ENCODE assay signal across 12 cellular contexts in genomic region chr20:53748176-53748575, GRCh38.
DNase-seq lines count a peak whose midpoint lies in the region; ATAC-seq and TF ChIP-seq lines count a peak whose summit lies in the region.
"Had no signal": no experiment of that assay in that cellular context is flagged by ENCODE, and none has a peak within 500 bp of the region (broad histone marks: within the 10 kb centered on the region; RNA-seq: fewer than 3 reads in every experiment).

No MANE protein-coding gene starts in this region.

- no peaks in the 10 kb centered on the region for H3K9me2 ChIP-seq in hepatocyte (replicated peaks; ENCODE audit: insufficient read depth)

- no peak overlapping the region for H2AFZ ChIP-seq in hepatocyte

- no peaks in the 10 kb centered on the region for H3K36me3 Mint-ChIP-seq in activated CD4-positive, alpha-beta T cell treated with anti-CD3 and anti-CD28 coated beads, Interleukin-2, amount 10 ng/mL, durations not matched to agents 24 days and 14 days (ENCODE audit: low read depth)
- H3K36me3 Mint-ChIP-seq in activated CD4-positive, alpha-beta T cell treated with anti-CD3 and anti-CD28 coated beads for 36 hours (ENCODE audit: low read depth) = no peaks in the 10 kb centered on the region
- H3K36me3 Mint-ChIP-seq in stimulated activated naive B cell treated with anti-CD40 and anti-IgM and Interleukin-4, amounts not matched to agents 10 μg/mL and 1 μg/mL and 100 μg/mL, for 72 hours = no peaks in the 10 kb centered on the region

- no peaks in the 10 kb centered on the region for H3K9me3 ChIP-seq in hepatocyte (ENCODE audit: low read depth)
- H3K9me3 ChIP-seq in HAP-1 = no peaks in the 10 kb centered on the region
- no peaks in the 10 kb centered on the region for H3K9me3 ChIP-seq in upper lobe of left lung

- H3K79me2 ChIP-seq in hepatocyte = no peaks in the 10 kb centered on the region

- WGBS in hepatocyte (ENCODE audit: low lambda C conversion rate, missing lambda C conversion rate) = 85% methylated on average over 2 of the region's 2 CpGs
- WGBS in upper lobe of left lung, 2 donors = 87 to 88% methylated on average over 2 of the region's 2 CpGs

- CTCF ChIA-PET in activated CD4-positive, alpha-beta T cell treated with anti-CD3 and anti-CD28 coated beads for 36 hours (lab: Charles Lee) = interaction anchor here (0.5 to 1.9 kb wide), 2 partner anchors 9 to 10 kb away, joined by 4 to 6 read pairs; no protein-coding TSS in a partner anchor

- no peaks in the 10 kb centered on the region for H3K27me3 ChIP-seq in hepatocyte
- no peaks in the 10 kb centered on the region for H3K27me3 ChIP-seq in HAP-1 (ENCODE audit: low read depth)
- H3K27me3 ChIP-seq in upper lobe of left lung = no peaks in the 10 kb centered on the region
- H3K27me3 ChIP-seq: cardiac muscle cell had no signal

- H3K4me3 ChIP-seq in hepatocyte = no peak overlapping the region
- H3K4me3 ChIP-seq in HAP-1 = no peak overlapping the region
- no peak overlapping the region for H3K4me3 ChIP-seq in upper lobe of left lung
- H3K4me3 ChIP-seq: cardiac muscle cell had no signal

- TF ChIP-seq CTCF in hepatocyte (IDR thresholded peaks at IDR 0.05; ENCODE audit: poor library complexity) = no peak
- no peak for TF ChIP-seq CTCF in upper lobe of left lung (IDR thresholded peaks at IDR 0.05)

- H3K36me3 ChIP-seq in hepatocyte (replicated peaks; ENCODE audit: insufficient read depth, low read depth) (no peaks in the 10 kb centered on the region), HAP-1 (replicated peaks) (no peaks in the 10 kb centered on the region), upper lobe of left lung (no peaks in the 10 kb centered on the region)
- H3K36me3 ChIP-seq: cardiac muscle cell had no signal

- no peak for TF ChIP-seq EP300 in upper lobe of left lung (IDR thresholded peaks at IDR 0.05)

- no peaks in the 10 kb centered on the region for H3K27me3 Mint-ChIP-seq in activated CD4-positive, alpha-beta T cell treated with anti-CD3 and anti-CD28 coated beads, Interleukin-2, amount 10 ng/mL, durations not matched to agents 24 days and 14 days
- no peaks in the 10 kb centered on the region for H3K27me3 Mint-ChIP-seq in activated CD4-positive, alpha-beta T cell treated with anti-CD3 and anti-CD28 coated beads for 36 hours
- H3K27me3 Mint-ChIP-seq in stimulated activated naive B cell treated with anti-CD40 and anti-IgM and Interleukin-4, amounts not matched to agents 10 μg/mL and 1 μg/mL and 100 μg/mL, for 72 hours = no peaks in the 10 kb centered on the region

- POLR2A ChIA-PET in activated CD4-positive, alpha-beta T cell treated with anti-CD3 and anti-CD28 coated beads for 36 hours (lab: Charles Lee) = no interaction called here

- in situ Hi-C loops in HAP-1 (cut with MboI; ENCODE audit: low sequenced_read_pairs) = no loop called here

- no peak for ATAC-seq in activated CD4-positive, alpha-beta T cell treated with anti-CD3 and anti-CD28 coated beads for 36 hours
- ATAC-seq in stimulated activated naive B cell treated with anti-CD40 and anti-IgM and Interleukin-4, amounts not matched to agents 10 μg/mL and 1 μg/mL and 100 μg/mL, for 72 hours (replicated peaks) = no peak
- ATAC-seq in upper lobe of left lung (ENCODE audit: low FRiP score in 2 of 2) = no peak

- H3K4me1 ChIP-seq in hepatocyte (ENCODE audit: insufficient read depth) (peaks cover 42% of the 10 kb centered on the region), HAP-1 (peaks cover 26% of the 10 kb centered on the region), upper lobe of left lung (peaks cover 15 to 17% (median 15%) of the 10 kb centered on the region in 4 donors)

- no peak for DNase-seq in activated CD4-positive, alpha-beta T cell treated with anti-CD3 and anti-CD28 coated beads, Interleukin-2, amount 10 ng/mL, durations not matched to agents 24 days and 14 days
- no peak for DNase-seq in activated CD4-positive, alpha-beta T cell treated with anti-CD3 and anti-CD28 coated beads for 36 hours
- peak; percentile 58 for DNase-seq in SW480 (ENCODE audit: low spot score)
- DNase-seq in hepatocyte (ENCODE audit: low spot score) = no peak
- DNase-seq in stimulated activated naive B cell treated with anti-CD40 and anti-IgM and Interleukin-4, amounts not matched to agents 10 μg/mL and 1 μg/mL and 100 μg/mL, for 72 hours = no peak
- DNase-seq in HAP-1 (ENCODE audit: low spot score in 2 of 2) = no peak
- DNase-seq in upper lobe of left lung = no peak
- DNase-seq in stimulated activated CD4-positive, alpha-beta T cell treated with anti-CD3 and anti-CD28 coated beads, Interleukin-2, amount 100 ng/mL, for 48 hours = no peak
- DNase-seq: activated naive CD4-positive, alpha-beta T cell treated with Interleukin-2 at 50 U/mL for 16 hours; NCI-H146; stimulated activated CD4-positive, alpha-beta T cell treated with anti-CD3 and anti-CD28 coated beads, Interleukin-4, amount 100 ng/mL, for 4 hours had no signal

- intact Hi-C loops in activated CD4-positive, alpha-beta T cell treated with anti-CD3 and anti-CD28 coated beads, Interleukin-2, amount 10 ng/mL, durations not matched to agents 24 days and 14 days (cut with micrococcal nuclease) = no loop called here
- intact Hi-C loops in activated CD4-positive, alpha-beta T cell treated with anti-CD3 and anti-CD28 coated beads for 36 hours (cut with DNase I, micrococcal nuclease) = loop anchor here in 1 of 2 experiments (5.0 kb wide), 1 partner anchor 189 kb away; no protein-coding TSS in a partner anchor

- H3K4me1 Mint-ChIP-seq in activated CD4-positive, alpha-beta T cell treated with anti-CD3 and anti-CD28 coated beads, Interleukin-2, amount 10 ng/mL, durations not matched to agents 24 days and 14 days = peaks cover 41% of the 10 kb centered on the region
- H3K4me1 Mint-ChIP-seq in activated CD4-positive, alpha-beta T cell treated with anti-CD3 and anti-CD28 coated beads for 36 hours = peaks cover 45% of the 10 kb centered on the region
- peaks cover 36 to 54% of the 10 kb centered on the region in 2 donors for H3K4me1 Mint-ChIP-seq in stimulated activated naive B cell treated with anti-CD40 and anti-IgM and Interleukin-4, amounts not matched to agents 10 μg/mL and 1 μg/mL and 100 μg/mL, for 72 hours

- no peak for TF ChIP-seq POLR2A in upper lobe of left lung (IDR thresholded peaks at IDR 0.05)

- no peak overlapping the region for H3K4me2 ChIP-seq in hepatocyte

- no peaks in the 10 kb centered on the region for H3K9me3 Mint-ChIP-seq in activated CD4-positive, alpha-beta T cell treated with anti-CD3 and anti-CD28 coated beads, Interleukin-2, amount 10 ng/mL, durations not matched to agents 24 days and 14 days
- no peaks in the 10 kb centered on the region for H3K9me3 Mint-ChIP-seq in activated CD4-positive, alpha-beta T cell treated with anti-CD3 and anti-CD28 coated beads for 36 hours (ENCODE audit: low read depth)
- H3K9me3 Mint-ChIP-seq in stimulated activated naive B cell treated with anti-CD40 and anti-IgM and Interleukin-4, amounts not matched to agents 10 μg/mL and 1 μg/mL and 100 μg/mL, for 72 hours = no peaks in the 10 kb centered on the region

- H4K20me1 ChIP-seq in hepatocyte (ENCODE audit: insufficient read depth, poor library complexity, severe bottlenecking) = no peaks in the 10 kb centered on the region

- peak overlapping the region; percentile 66 for H3K27ac Mint-ChIP-seq in activated CD4-positive, alpha-beta T cell treated with anti-CD3 and anti-CD28 coated beads, Interleukin-2, amount 10 ng/mL, durations not matched to agents 24 days and 14 days
- no peak overlapping the region for H3K27ac Mint-ChIP-seq in activated CD4-positive, alpha-beta T cell treated with anti-CD3 and anti-CD28 coated beads for 36 hours
- H3K27ac Mint-ChIP-seq in stimulated activated naive B cell treated with anti-CD40 and anti-IgM and Interleukin-4, amounts not matched to agents 10 μg/mL and 1 μg/mL and 100 μg/mL, for 72 hours = peak overlapping the region; percentile 88

- H3K27ac ChIP-seq in hepatocyte = peak overlapping the region; percentile 91
- no peak overlapping the region for H3K27ac ChIP-seq in upper lobe of left lung
- H3K27ac ChIP-seq: cardiac muscle cell had no signal

- H3K4me3 Mint-ChIP-seq in activated CD4-positive, alpha-beta T cell treated with anti-CD3 and anti-CD28 coated beads, Interleukin-2, amount 10 ng/mL, durations not matched to agents 24 days and 14 days = no peak overlapping the region
- H3K4me3 Mint-ChIP-seq in activated CD4-positive, alpha-beta T cell treated with anti-CD3 and anti-CD28 coated beads for 36 hours = no peak overlapping the region
- no peak overlapping the region for H3K4me3 Mint-ChIP-seq in stimulated activated naive B cell treated with anti-CD40 and anti-IgM and Interleukin-4, amounts not matched to agents 10 μg/mL and 1 μg/mL and 100 μg/mL, for 72 hours
